ENCODE assay signal across 2 cellular contexts in genomic region chr3:149618151-149619123, GRCh38.
TF ChIP-seq lines count a peak whose summit lies in the region.

No MANE protein-coding gene starts in this region.

TF ChIP-seq in liver, 16 proteins besides CTCF, POLR2A, EP300 and RAD21 (continued from another document):
- TF ChIP-seq SP1 (IDR thresholded peaks at IDR 0.05), result no peak
- no peak for TF ChIP-seq FOXA2 (IDR thresholded peaks at IDR 0.05)
TF ChIP-seq in liver: peak in this region for 1.

TF ChIP-seq in HepG2, 621 proteins besides CTCF, POLR2A, EP300 and RAD21:
- no peak for TF ChIP-seq SALL2 (CRISPR knock-in tag; IDR thresholded peaks at IDR 0.05)
- no peak for TF ChIP-seq ZNF7 (CRISPR knock-in tag; IDR thresholded peaks at IDR 0.05)
- TF ChIP-seq TFDP2 (CRISPR knock-in tag; IDR thresholded peaks at IDR 0.05), result no peak
- TF ChIP-seq IKZF1 (IDR thresholded peaks at IDR 0.05), result no peak
- no peak for TF ChIP-seq GPN1 (CRISPR knock-in tag; IDR thresholded peaks at IDR 0.05; ENCODE audit: borderline replicate concordance)
- no peak for TF ChIP-seq HNRNPK (IDR thresholded peaks at IDR 0.05; ENCODE audit: low read depth, low read length, poor library complexity, severe bottlenecking)
- TF ChIP-seq ZNF552 (CRISPR knock-in tag; IDR thresholded peaks at IDR 0.05; ENCODE audit: borderline replicate concordance), result no peak
- TF ChIP-seq PAWR (CRISPR knock-in tag; IDR thresholded peaks at IDR 0.05; ENCODE audit: borderline replicate concordance), result no peak
- TF ChIP-seq ZNF33B (CRISPR knock-in tag; IDR thresholded peaks at IDR 0.05), result no peak
- no peak for TF ChIP-seq NPAS2 (CRISPR knock-in tag; IDR thresholded peaks at IDR 0.05; ENCODE audit: borderline replicate concordance)
- TF ChIP-seq ZNF354B (CRISPR knock-in tag; IDR thresholded peaks at IDR 0.05), result no peak
- no peak for TF ChIP-seq ZBTB40 (IDR thresholded peaks at IDR 0.05)
- TF ChIP-seq ZBTB40 (CRISPR knock-in tag; IDR thresholded peaks at IDR 0.05), result no peak
- no peak for TF ChIP-seq ATF6 (CRISPR knock-in tag; conservative IDR thresholded peaks at IDR 0.05)
- no peak for TF ChIP-seq HDAC2 (CRISPR knock-in tag; IDR thresholded peaks at IDR 0.05)
- TF ChIP-seq ZNF17 (CRISPR knock-in tag; IDR thresholded peaks at IDR 0.05), result no peak
